Comparison of ENCODE assay signal across 24 cellular contexts in the genomic region with DNA sequence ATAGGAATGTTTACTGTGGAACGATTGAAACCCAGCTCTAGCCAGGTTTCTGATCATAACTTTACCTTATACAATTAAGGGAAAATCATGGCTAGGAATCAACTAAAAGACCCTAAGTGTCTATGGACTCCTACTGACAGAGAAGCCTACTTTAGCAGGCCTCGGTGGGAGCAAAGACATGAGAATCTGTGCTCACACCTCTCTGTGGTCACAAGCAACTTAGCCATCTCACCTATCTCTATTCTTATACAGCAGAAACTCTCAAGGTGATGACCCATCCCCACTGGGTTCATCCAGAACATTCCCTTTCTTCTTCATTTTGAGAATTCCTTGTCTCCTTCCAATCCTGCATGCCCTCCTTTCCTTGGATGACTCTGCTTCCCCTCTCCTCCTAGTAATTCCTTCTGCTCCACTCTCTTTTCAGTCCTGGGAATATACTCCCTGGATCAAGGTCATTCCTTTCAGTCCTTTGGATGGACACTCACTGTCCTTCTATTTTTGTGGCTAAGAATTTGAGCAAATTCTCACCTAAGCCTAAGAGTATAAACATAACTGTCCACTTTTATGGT. TPM values are rescaled to one million over a fixed set of nuclear protein-coding genes. Genes with fewer than 3 reads are reported as not detected.
DNase-seq lines count a peak whose midpoint lies in the region; TF ChIP-seq lines count a peak whose summit lies in the region.
"Had no signal": no experiment of that assay in that cellular context is flagged by ENCODE, and none has a peak within 500 bp of the region (broad histone marks: within the 10 kb centered on the region; RNA-seq: fewer than 3 reads in every experiment).

No MANE protein-coding gene starts in this region.

- H3K9me3 ChIP-seq in OCI-LY3 (ENCODE audit: insufficient read depth, low read length) (no peaks in the 10 kb centered on the region), hepatocyte (ENCODE audit: low read depth) (no peaks in the 10 kb centered on the region), transverse colon (no peaks in the 10 kb centered on the region), BE2C (no peaks in the 10 kb centered on the region)
- H3K9me3 ChIP-seq: HAP-1 had no signal

- H3K36me3 ChIP-seq in OCI-LY3 (replicated peaks; ENCODE audit: low read depth, low read length) = peaks cover 64% of the 10 kb centered on the region
- H3K36me3 ChIP-seq in hepatocyte (replicated peaks; ENCODE audit: insufficient read depth, low read depth) = no peaks in the 10 kb centered on the region
- no peaks in the 10 kb centered on the region for H3K36me3 ChIP-seq in transverse colon
- no peaks in the 10 kb centered on the region for H3K36me3 ChIP-seq in BE2C
- H3K36me3 ChIP-seq: HAP-1 had no signal

- H3K79me2 ChIP-seq in OCI-LY3 (ENCODE audit: low read length) (peaks cover 95% of the 10 kb centered on the region), hepatocyte (peaks cover 15% of the 10 kb centered on the region)

- DNase-seq in hepatocyte (ENCODE audit: low spot score) (no peak), transverse colon (no peak), NCI-H2081 (lab: John Stamatoyannopoulos, UW) (no peak), BE2C (no peak), epidermal melanocyte (ENCODE audit: insufficient read length, low spot score) (no peak)
- DNase-seq: activated CD4-positive, alpha-beta T cell treated with anti-CD3 and anti-CD28 coated beads, Interleukin-2, amount 10 ng/mL, durations not matched to agents 7 days and 5 days; activated gamma-delta T cell treated with Interleukin-2 at 50 U/mL for 16 hours; activated T-cell treated with anti-CD3 and anti-CD28 coated beads, Interleukin-2, amount 50 U/mL, for 4 hours; KG1; midbrain; NCI-H1417 treated with DMSO at 0.1 percent for 48 hours; NCI-H446; stimulated activated CD4-positive, alpha-beta T cell treated with anti-CD3 and anti-CD28 coated beads, Interleukin-2, amount 100 ng/mL, for 24 hours had no signal

- H2AFZ ChIP-seq in OCI-LY3 (ENCODE audit: low read depth, low read length) (no peak overlapping the region), hepatocyte (no peak overlapping the region)

- H3K4me2 ChIP-seq in OCI-LY3 (ENCODE audit: low read length) (peak overlapping the region; percentile 98), hepatocyte (peak overlapping the region; percentile 63)

- peaks cover 67% of the 10 kb centered on the region for H4K20me1 ChIP-seq in OCI-LY3 (ENCODE audit: insufficient read depth, low read length)
- no peaks in the 10 kb centered on the region for H4K20me1 ChIP-seq in hepatocyte (ENCODE audit: insufficient read depth, poor library complexity, severe bottlenecking)

- peaks cover 58% of the 10 kb centered on the region for H3K4me1 ChIP-seq in OCI-LY3 (ENCODE audit: low read length)
- H3K4me1 ChIP-seq in hepatocyte (ENCODE audit: insufficient read depth) = peaks cover 35% of the 10 kb centered on the region
- H3K4me1 ChIP-seq in transverse colon = peaks cover 9 to 74% (median 41%) of the 10 kb centered on the region in 4 donors
- no peaks in the 10 kb centered on the region for H3K4me1 ChIP-seq in BE2C
- H3K4me1 ChIP-seq: HAP-1 had no signal

- in situ Hi-C loops in transverse colon (cut with MboI; ENCODE audit: low pct_ligation_motif_present in 1 of 4, low pct_unique_long_range_greater_than_20kb in 1 of 4, low sequenced_read_pairs in 3 of 4) = no loop called here

- H3K4me3 ChIP-seq in GM12875 (ENCODE audit: low read depth, low read length) (peak overlapping the region; percentile 52), OCI-LY3 (ENCODE audit: low read length) (peak overlapping the region; percentile 98), hepatocyte (no peak overlapping the region), transverse colon (peak overlapping the region in 1 of 4 donors; percentile 16), BE2C (ENCODE audit: low read depth, low read length) (no peak overlapping the region)
- H3K4me3 ChIP-seq: HAP-1 had no signal

- intact Hi-C loops in transverse colon (cut with DNase I; ENCODE audit: low total_unique reads) = no loop called here

- TF ChIP-seq POLR2A in transverse colon (IDR thresholded peaks at IDR 0.05) = no peak

- H3K27ac ChIP-seq in OCI-LY3 (ENCODE audit: low read length) (peak overlapping the region; percentile 100), hepatocyte (no peak overlapping the region), transverse colon (peak overlapping the region; percentile 86 to 88 (median 86))

- no peak for TF ChIP-seq EP300 in transverse colon (IDR thresholded peaks at IDR 0.05; ENCODE audit: low read depth)

- H3K27me3 ChIP-seq in OCI-LY3 (ENCODE audit: low read depth, low read length) = no peaks in the 10 kb centered on the region
- H3K27me3 ChIP-seq in hepatocyte = no peaks in the 10 kb centered on the region
- H3K27me3 ChIP-seq in transverse colon = no peaks in the 10 kb centered on the region
- H3K27me3 ChIP-seq in BE2C = no peaks in the 10 kb centered on the region

- H3K9ac ChIP-seq in OCI-LY3 (ENCODE audit: low read length) = peak overlapping the region; percentile 99

- TF ChIP-seq CTCF in GM12875 (IDR thresholded peaks at IDR 0.05; ENCODE audit: borderline replicate concordance, insufficient read depth, low read depth, low read length) (no peak), OCI-LY3 (IDR thresholded peaks at IDR 0.05; ENCODE audit: low read depth, low read length) (no peak), hepatocyte (IDR thresholded peaks at IDR 0.05; ENCODE audit: poor library complexity) (no peak), transverse colon (IDR thresholded peaks at IDR 0.05) (no peak), BE2C (IDR thresholded peaks at IDR 0.05; ENCODE audit: low read depth, low read length) (no peak)

- 71% methylated on average over 2 of the region's 2 CpGs for WGBS in hepatocyte (ENCODE audit: low lambda C conversion rate, missing lambda C conversion rate)
- WGBS in transverse colon (ENCODE audit: low coverage in 1 of 2), 2 donors = 40 to 48% methylated on average over 2 of the region's 2 CpGs

- H3K9me2 ChIP-seq in hepatocyte (replicated peaks; ENCODE audit: insufficient read depth) = no peaks in the 10 kb centered on the region

RNA-seq across cellular contexts. Expression of a gene that starts 2.9 kb away (rescaled TPM):
- 4.8 and 6.9 TPM in 2 replicates for total RNA-seq in hepatocyte
- polyA plus RNA-seq in hepatocyte = 6.3 and 9.7 TPM in 2 replicates
- 10 to 100 TPM in 2 of 4 donors, 1 to 10 TPM in 2; 5.6 to 21.8 (median 12.0) TPM for total RNA-seq in transverse colon
- polyA plus RNA-seq in BE2C (2012; ENCODE audit: insufficient read depth, insufficient read length, low read depth) = 2.0 TPM
- total RNA-seq: activated CD4-positive, alpha-beta T cell treated with anti-CD3 and anti-CD28 coated beads, Interleukin-2, amount 10 ng/mL, durations not matched to agents 7 days and 5 days; dermis microvascular lymphatic vessel endothelial cell; HT1080 had no signal

RNA-seq across cellular contexts. Expression of a gene that starts 35.8 kb away (rescaled TPM):
- total RNA-seq in hepatocyte (not detected in 2 replicates), transverse colon (not detected)
- polyA plus RNA-seq in hepatocyte = 0.10 TPM in 1 of 2 replicates, not detected in the other
- not detected for polyA plus RNA-seq in BE2C (2012; ENCODE audit: insufficient read depth, insufficient read length, low read depth)
- total RNA-seq: activated CD4-positive, alpha-beta T cell treated with anti-CD3 and anti-CD28 coated beads, Interleukin-2, amount 10 ng/mL, durations not matched to agents 7 days and 5 days; activated T-cell treated with anti-CD3 and anti-CD28 coated beads, Interleukin-2, amount 50 U/mL, for 4 hours; dermis microvascular lymphatic vessel endothelial cell; HT1080; lower leg skin; osteoblast; renal cortical epithelial cell; Right ventricle myocardium inferior; ureter had no signal
- polyA plus RNA-seq: adipose tissue had no signal

Comparison
In these comparisons a context has a peak if more than half of its experiments do, and no peak if none do; other contexts are left out.
1. H3K4me3 ChIP-seq: peak in GM12875 (single experiment) and OCI-LY3 (single experiment); none in hepatocyte (single experiment) and BE2C (single experiment).